Comparison of ENCODE assay signal across 16 cellular contexts in genomic region chr2:233636306-233636705, GRCh38. TPM values are rescaled to one million over a fixed set of nuclear protein-coding genes. Genes with fewer than 3 reads are reported as not detected.
"Had no signal": no experiment of that assay in that cellular context is flagged by ENCODE, and none has a peak within 500 bp of the region (broad histone marks: within the 10 kb centered on the region; RNA-seq: fewer than 3 reads in every experiment).

Gene UGT1A10 (plus strand): TSS chr2:233636448. CDS start chr2:233636523, 75 bp downstream.

RNA-seq across cellular contexts. Expression of gene UGT1A10, which starts in this region (rescaled TPM):
- total RNA-seq: activated CD4-positive, alpha-beta memory T cell treated with anti-CD3 and anti-CD28 coated beads, Interleukin-2, amount 10 ng/mL, durations not matched to agents 7 days and 5 days; activated CD4-positive, alpha-beta T cell treated with anti-CD3 and anti-CD28 coated beads, Interleukin-2, amount 10 ng/mL, durations not matched to agents 7 days and 5 days; activated naive CD4-positive, alpha-beta T cell treated with anti-CD3 and anti-CD28 coated beads, Interleukin-2, amount 50 U/mL, for 72 hours; activated naive CD8-positive, alpha-beta T cell treated with anti-CD3 and anti-CD28 coated beads, Interleukin-2, amount 10 ng/mL, durations not matched to agents 7 days and 5 days; activated T-cell treated with anti-CD3 and anti-CD28 coated beads, Interleukin-2, amount 50 U/mL, for 72 hours; ascending aorta; breast epithelium; cardiac septum; cerebellum; dermis blood vessel endothelial cell; endothelial cell of umbilical vein; foreskin keratinocyte; heart left ventricle; T-cell; T-helper 2 cell treated with Interferon-gamma antibody and Interleukin-4, amounts not matched to agents 100 ng/mL and 5 ng/mL, for 36 hours; WTC11 had no signal
- polyA plus RNA-seq: endothelial cell of umbilical vein, heart left ventricle had no signal
